8 cellular contexts compared by ENCODE assay signal in the genomic region with DNA sequence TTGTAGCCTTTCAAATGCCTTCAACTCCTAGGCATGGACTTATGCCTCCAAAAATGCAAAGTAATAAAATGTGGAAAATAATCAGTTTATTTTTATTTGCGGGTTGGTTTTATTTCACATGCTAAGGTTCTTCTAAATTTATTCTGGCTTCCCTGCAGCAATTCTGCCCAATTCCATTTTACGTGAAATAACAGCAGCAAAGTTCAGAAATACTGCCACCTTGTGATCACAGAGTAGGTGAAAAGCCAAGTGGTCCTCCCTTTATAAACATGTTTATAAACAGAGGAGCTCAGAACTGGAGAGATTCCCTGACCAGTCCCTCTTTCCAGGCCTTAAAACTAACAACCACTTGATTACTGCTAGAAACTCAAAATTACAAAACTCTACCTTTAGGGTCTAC. TPM values are rescaled to one million over a fixed set of nuclear protein-coding genes. Genes with fewer than 3 reads are reported as not detected.
DNase-seq lines count a peak whose midpoint lies in the region; ATAC-seq, FAIRE-seq and TF ChIP-seq lines count a peak whose summit lies in the region.

No MANE protein-coding gene starts in this region.

- CTCF ChIA-PET in GM12878 (lab: Yijun Ruan, JAX) = interaction anchor here (0.8 to 2.5 kb wide), 28 partner anchors 9 to 1160 kb away, joined by 3 to 36 read pairs (median 4); a partner anchor contains a TSS

- no peak overlapping the region for H3K23ac ChIP-seq in mesendoderm (ENCODE audit: low read length)

- SMC1A ChIA-PET in GM12878 (lab: Charles Lee; ENCODE audit: uncharacterized antibody, unreplicated experiment) = interaction anchor here (0.6 to 1.9 kb wide), 15 partner anchors 10 to 720 kb away, joined by 3 to 14 read pairs (median 4); no protein-coding TSS in a partner anchor

- H4K8ac ChIP-seq in mesendoderm (ENCODE audit: low read depth, low read length) = no peak overlapping the region

- H3K27me3 ChIP-seq in KMS-11 (ENCODE audit: insufficient read depth, low read depth) (no peaks in the 10 kb centered on the region), GM12878 (replicated peaks in 1 of 2; ENCODE audit: control insufficient read depth in 2 of 2, insufficient read depth in 2 of 2, low read length in 1 of 2) (peaks cover 0 to 5% of the 10 kb centered on the region in 2 experiments; a peak in 1 of 4 replicates), mesendoderm (ENCODE audit: insufficient read depth, low read length, poor library complexity) (no peaks in the 10 kb centered on the region)

- H3K4me1 ChIP-seq in KMS-11 (ENCODE audit: low read depth, poor library complexity, severe bottlenecking) (no peaks in the 10 kb centered on the region), GM12878 (ENCODE audit: control insufficient read depth, insufficient read depth, low read length) (no peaks in the 10 kb centered on the region), mesendoderm (ENCODE audit: control insufficient read depth, low read depth, low read length) (no peaks in the 10 kb centered on the region)

- TF ChIP-seq RAD21 in GM12878 (IDR thresholded peaks at IDR 0.05; ENCODE audit: insufficient read depth, low read depth, low read length) = peak; percentile 68

- no peak for TF ChIP-seq POLR2A in GM12878 (IDR thresholded peaks at IDR 0.05; ENCODE audit: low read depth, low read length)

- H3K56ac ChIP-seq in mesendoderm (ENCODE audit: low read length) = no peak overlapping the region

- in situ Hi-C loops in GM12878 (cut with MboI) = loop anchor here (10.0 kb wide), 1 partner anchor 181 kb away; no protein-coding TSS in a partner anchor

- H3K18ac ChIP-seq in mesendoderm (ENCODE audit: low read length) = no peak overlapping the region

- no peak overlapping the region for H3K4me3 ChIP-seq in KMS-11 (IDR thresholded peaks at IDR 0.05; ENCODE audit: insufficient read depth, low read depth, low read length)
- no peak overlapping the region for H3K4me3 ChIP-seq in GM12878
- H3K4me3 ChIP-seq in mesendoderm (ENCODE audit: low read length) = no peak overlapping the region

- H3K4ac ChIP-seq in mesendoderm (ENCODE audit: low read depth, low read length) = no peak overlapping the region

- no peak overlapping the region for H2BK5ac ChIP-seq in mesendoderm (ENCODE audit: low read length)

- RAD21 ChIA-PET in GM12878 (lab: Charles Lee; ENCODE audit: unreplicated experiment) = interaction anchor here (0.7 to 1.9 kb wide), 13 partner anchors 9 to 721 kb away, joined by 3 to 14 read pairs (median 4); no protein-coding TSS in a partner anchor

- intact Hi-C loops in GM12878 (cut with micrococcal nuclease; ENCODE audit: unreplicated experiment) = loop anchor here (1.0 to 2.0 kb wide), 3 partner anchors 107 to 177 kb away; no protein-coding TSS in a partner anchor

- BruUV-seq in GM12878 (replicated peaks; lab: Mats Ljungman, UMichigan) = no TSS peak

- ATAC-seq in GM12878 (peak; percentile 68), HG03139 (IDR thresholded peaks at IDR 0.05; ENCODE audit: unreplicated experiment) (no peak)

- H2AFZ ChIP-seq in KMS-11 (ENCODE audit: low read depth) (no peak overlapping the region), GM12878 (ENCODE audit: control insufficient read depth, low read depth, low read length) (no peak overlapping the region)

- H3K79me2 ChIP-seq in KMS-11 (ENCODE audit: insufficient read depth, low read depth) (no peaks in the 10 kb centered on the region), GM12878 (ENCODE audit: control insufficient read depth, insufficient read depth, low read length) (no peaks in the 10 kb centered on the region), mesendoderm (ENCODE audit: control insufficient read depth, insufficient read depth, low read length) (no peaks in the 10 kb centered on the region)

- peak; percentile 78 for FAIRE-seq in GM12878 (lab: Jason Lieb, UNC)

- 2% methylated on average over 2 of the region's 2 CpGs for WGBS in GM12878 (ENCODE audit: insufficient coverage, insufficient replicate concordance, low lambda C conversion rate, missing lambda C conversion rate)
- no CpG with 5 or more reads among the region's 2 CpGs for WGBS in mesendoderm (ENCODE audit: extremely low coverage, insufficient coverage, low lambda C conversion rate)

- no peak overlapping the region for H2BK120ac ChIP-seq in mesendoderm (ENCODE audit: low read depth, low read length)

- no peaks in the 10 kb centered on the region for H3K9me3 ChIP-seq in GM12878 (replicated peaks; ENCODE audit: control insufficient read depth, insufficient read depth, low read length)

- peak; percentile 56 for TF ChIP-seq CTCF in KMS-11 (conservative IDR thresholded peaks at IDR 0.05; ENCODE audit: low read depth, low read length)
- peak; percentile 55 to 61 (median 58); a peak in 5 of 6 replicates for TF ChIP-seq CTCF in GM12878 (IDR thresholded peaks at IDR 0.05 in 2 of 3, conservative IDR thresholded peaks at IDR 0.05 in 1 of 3; ENCODE audit: control insufficient read depth in 2 of 3, extremely low read depth in 1 of 3, insufficient read depth in 1 of 3, low read depth in 3 of 3, low read length in 3 of 3)

- no peaks in the 10 kb centered on the region for H4K20me1 ChIP-seq in KMS-11 (ENCODE audit: insufficient read depth)
- no peaks in the 10 kb centered on the region for H4K20me1 ChIP-seq in GM12878 (ENCODE audit: control insufficient read depth, insufficient read depth)

- H2AK5ac ChIP-seq in mesendoderm (ENCODE audit: low read length) = no peak overlapping the region

- no peak overlapping the region for H4K5ac ChIP-seq in mesendoderm (ENCODE audit: low read length)

- H2BK15ac ChIP-seq in mesendoderm (replicated peaks; ENCODE audit: low read depth) = no peak overlapping the region

- DNase-seq in DMS153 treated with DMSO at 0.1 percent for 48 hours (lab: John Stamatoyannopoulos, UW; ENCODE audit: unreplicated experiment) (peak; percentile 1), DMS153 (lab: John Stamatoyannopoulos, UW) (no peak), GM12878 (ENCODE audit: low read depth, low spot score) (no peak), mesendoderm (peak; percentile 60), D341Med (ENCODE audit: low spot score) (no peak)
- DNase-seq in activated CD8-positive, alpha-beta memory T cell treated with anti-CD3 and anti-CD28 coated beads for 24 hours = no peak

- POLR2A ChIA-PET in GM12878 (lab: Charles Lee) = interaction anchor here (0.6 kb wide), 1 partner anchor 176 kb away, joined by 3 read pairs; no protein-coding TSS in a partner anchor

- H3K27ac ChIP-seq in KMS-11 (no peak overlapping the region), GM12878 (ENCODE audit: control insufficient read depth, insufficient read depth) (no peak overlapping the region), mesendoderm (ENCODE audit: low read depth, low read length) (no peak overlapping the region)

- no peak overlapping the region for H3K9ac ChIP-seq in KMS-11
- H3K9ac ChIP-seq in GM12878 (ENCODE audit: control insufficient read depth, insufficient read depth, low read length) = no peak overlapping the region
- no peak overlapping the region for H3K9ac ChIP-seq in mesendoderm (ENCODE audit: low read length)

- no peaks in the 10 kb centered on the region for H3K36me3 ChIP-seq in KMS-11 (ENCODE audit: insufficient read depth)
- H3K36me3 ChIP-seq in GM12878 (ENCODE audit: control insufficient read depth in 2 of 2, insufficient read depth in 2 of 2, low read length in 1 of 2) = no peaks in the 10 kb centered on the region
- no peaks in the 10 kb centered on the region for H3K36me3 ChIP-seq in mesendoderm (ENCODE audit: control insufficient read depth, insufficient read depth, low read length)

- no peak overlapping the region for H3K4me2 ChIP-seq in KMS-11
- H3K4me2 ChIP-seq in GM12878 (ENCODE audit: control insufficient read depth, insufficient read depth) = no peak overlapping the region
- no peak overlapping the region for H3K4me2 ChIP-seq in mesendoderm (ENCODE audit: low read length)

- no peak for TF ChIP-seq EP300 in GM12878 (IDR thresholded peaks at IDR 0.05; ENCODE audit: borderline replicate concordance in 1 of 2, control insufficient read depth in 1 of 2, low read depth in 2 of 2, low read length in 2 of 2)

- H3K79me1 ChIP-seq in mesendoderm (ENCODE audit: low read length) = no peaks in the 10 kb centered on the region

RNA-seq across cellular contexts. Expression of a gene that starts 14.7 kb away (rescaled TPM):
- 0.10 and 0.46 TPM in 2 replicates for total RNA-seq in GM12878 (2013; cell fraction: nucleolus; rRNA removed)
- total RNA-seq in GM12878 (2014; rRNA removed) = 0.05 and 0.06 TPM in 2 replicates
- 0.05 and 0.31 TPM in 2 replicates for total RNA-seq in GM12878 (2014; rRNA removed; fragmentation: Illumina TruSeq; extraction: Trizol)
- 0.03 TPM in 1 of 2 replicates, not detected in the other for total RNA-seq in GM12878 (2021)
- 0.03 TPM for polyA plus RNA-seq in GM12878 (2011; ENCODE audit: low read depth)
- 0.04 and 0.08 TPM in 2 replicates for polyA plus RNA-seq in GM12878 (2011; rRNA removed)
- polyA plus RNA-seq in GM12878 (2011; cell fraction: cytosol; rRNA removed) = 0.03 and 0.05 TPM in 2 replicates
- 0.10 and 0.12 TPM in 2 replicates for polyA plus RNA-seq in GM12878 (2011; cell fraction: nucleus; rRNA removed)
- polyA plus RNA-seq in GM12878 (2012) = 0.14 and 0.16 TPM in 2 replicates
- 0.01 and 0.02 TPM in 2 replicates for polyA plus RNA-seq in GM12878 (2014; fragmentation: Illumina TruSeq; extraction: Trizol)
- not detected for polyA plus RNA-seq in GM12878 (2014; fragmentation: Nextera tagmentation; extraction: Ambion mirVana)
- polyA plus RNA-seq in GM12878 (2014; rRNA removed) = 0.01 TPM in 1 of 2 replicates, not detected in the other
- under 1 TPM; 0.01 to 0.14 TPM for polyA plus RNA-seq in GM12878 (2016; fragmentation: Nextera tagmentation; extraction: Ambion mirVana)
- polyA minus RNA-seq in GM12878 (2011; rRNA and poly(A)+ RNA removed) = 0.15 TPM in 2 replicates
- polyA minus RNA-seq in GM12878 (2011; cell fraction: cytosol; rRNA and poly(A)+ RNA removed) = not detected in 2 replicates
- 0.24 and 0.57 TPM in 2 replicates for polyA minus RNA-seq in GM12878 (2011; cell fraction: nucleus; rRNA and poly(A)+ RNA removed)
- polyA plus RNA-seq in mesendoderm (2013, experiment 1 of 2) = 0.17 TPM
- polyA plus RNA-seq in mesendoderm (2013, experiment 2 of 2) = 0.18 TPM

RNA-seq across cellular contexts. Expression of a gene that starts 43.9 kb away (rescaled TPM):
- total RNA-seq in GM12878 (2013; cell fraction: nucleolus; rRNA removed) = 88.9 and 101 TPM in 2 replicates
- total RNA-seq in GM12878 (2014; rRNA removed) (54.7 and 71.2 TPM in 2 replicates), GM12878 (2014; rRNA removed; fragmentation: Illumina TruSeq; extraction: Trizol) (63.4 and 63.9 TPM in 2 replicates), GM12878 (2021) (83.9 and 95.9 TPM in 2 replicates)
- 34.6 TPM for polyA plus RNA-seq in GM12878 (2011; ENCODE audit: low read depth)
- polyA plus RNA-seq in GM12878 (2011; rRNA removed) (129 and 157 TPM in 2 replicates), GM12878 (2014; fragmentation: Illumina TruSeq; extraction: Trizol) (88.8 and 90.6 TPM in 2 replicates), GM12878 (2014; fragmentation: Nextera tagmentation; extraction: Ambion mirVana) (100 to 1,000 TPM; 138 to 182 TPM), GM12878 (2014; rRNA removed) (82.7 and 86.9 TPM in 2 replicates), GM12878 (2016; fragmentation: Nextera tagmentation; extraction: Ambion mirVana) (100 to 1,000 TPM; 127 to 129 TPM)
- 76.1 and 76.3 TPM in 2 replicates for polyA plus RNA-seq in GM12878 (2011; cell fraction: cytosol; rRNA removed)
- polyA plus RNA-seq in GM12878 (2011; cell fraction: nucleus; rRNA removed) = 101 and 128 TPM in 2 replicates
- polyA plus RNA-seq in GM12878 (2012) = 54.6 and 57.9 TPM in 2 replicates
- 97.2 and 135 TPM in 2 replicates for polyA minus RNA-seq in GM12878 (2011; rRNA and poly(A)+ RNA removed)
- 26.6 and 35.7 TPM in 2 replicates for polyA minus RNA-seq in GM12878 (2011; cell fraction: cytosol; rRNA and poly(A)+ RNA removed)
- polyA minus RNA-seq in GM12878 (2011; cell fraction: nucleus; rRNA and poly(A)+ RNA removed) = 63.0 and 66.0 TPM in 2 replicates
- polyA plus RNA-seq in mesendoderm (2013, experiment 1 of 2) = 105 TPM
- polyA plus RNA-seq in mesendoderm (2013, experiment 2 of 2) = 110 TPM

RNA-seq across cellular contexts. Expression of a gene that starts 56.6 kb away (rescaled TPM):
- total RNA-seq in GM12878 (2013; cell fraction: nucleolus; rRNA removed) = not detected in 2 replicates
- total RNA-seq in GM12878 (2014; rRNA removed) (not detected in 2 replicates), GM12878 (2014; rRNA removed; fragmentation: Illumina TruSeq; extraction: Trizol) (not detected in 2 replicates), GM12878 (2021) (2.0 and 2.7 TPM in 2 replicates)
- not detected for polyA plus RNA-seq in GM12878 (2011; ENCODE audit: low read depth)
- polyA plus RNA-seq in GM12878 (2011; rRNA removed) (not detected in 2 replicates), GM12878 (2014; fragmentation: Illumina TruSeq; extraction: Trizol) (0.04 TPM in 1 of 2 replicates, not detected in the other), GM12878 (2014; fragmentation: Nextera tagmentation; extraction: Ambion mirVana) (not detected), GM12878 (2014; rRNA removed) (not detected in 2 replicates), GM12878 (2016; fragmentation: Nextera tagmentation; extraction: Ambion mirVana) (not detected)
- polyA plus RNA-seq in GM12878 (2011; cell fraction: cytosol; rRNA removed) = not detected in 2 replicates
- not detected in 2 replicates for polyA plus RNA-seq in GM12878 (2011; cell fraction: nucleus; rRNA removed)
- not detected in 2 replicates for polyA plus RNA-seq in GM12878 (2012)
- polyA minus RNA-seq in GM12878 (2011; rRNA and poly(A)+ RNA removed) = not detected in 2 replicates
- not detected in 2 replicates for polyA minus RNA-seq in GM12878 (2011; cell fraction: cytosol; rRNA and poly(A)+ RNA removed)
- polyA minus RNA-seq in GM12878 (2011; cell fraction: nucleus; rRNA and poly(A)+ RNA removed) = not detected in 2 replicates
- not detected for polyA plus RNA-seq in mesendoderm (2013, experiment 1 of 2)
- 0.04 TPM for polyA plus RNA-seq in mesendoderm (2013, experiment 2 of 2)

Comparison
In these comparisons a context has a peak if more than half of its experiments do, and no peak if none do; other contexts are left out.
1. DNase-seq: peak in DMS153 treated with DMSO at 0.1 percent for 48 hours (single experiment) and mesendoderm (single experiment); none in DMS153 (single experiment), GM12878 (single experiment), activated CD8-positive, alpha-beta memory T cell treated with anti-CD3 and anti-CD28 coated beads for 24 hours (single experiment) and D341Med (single experiment).